In the genomic region with DNA sequence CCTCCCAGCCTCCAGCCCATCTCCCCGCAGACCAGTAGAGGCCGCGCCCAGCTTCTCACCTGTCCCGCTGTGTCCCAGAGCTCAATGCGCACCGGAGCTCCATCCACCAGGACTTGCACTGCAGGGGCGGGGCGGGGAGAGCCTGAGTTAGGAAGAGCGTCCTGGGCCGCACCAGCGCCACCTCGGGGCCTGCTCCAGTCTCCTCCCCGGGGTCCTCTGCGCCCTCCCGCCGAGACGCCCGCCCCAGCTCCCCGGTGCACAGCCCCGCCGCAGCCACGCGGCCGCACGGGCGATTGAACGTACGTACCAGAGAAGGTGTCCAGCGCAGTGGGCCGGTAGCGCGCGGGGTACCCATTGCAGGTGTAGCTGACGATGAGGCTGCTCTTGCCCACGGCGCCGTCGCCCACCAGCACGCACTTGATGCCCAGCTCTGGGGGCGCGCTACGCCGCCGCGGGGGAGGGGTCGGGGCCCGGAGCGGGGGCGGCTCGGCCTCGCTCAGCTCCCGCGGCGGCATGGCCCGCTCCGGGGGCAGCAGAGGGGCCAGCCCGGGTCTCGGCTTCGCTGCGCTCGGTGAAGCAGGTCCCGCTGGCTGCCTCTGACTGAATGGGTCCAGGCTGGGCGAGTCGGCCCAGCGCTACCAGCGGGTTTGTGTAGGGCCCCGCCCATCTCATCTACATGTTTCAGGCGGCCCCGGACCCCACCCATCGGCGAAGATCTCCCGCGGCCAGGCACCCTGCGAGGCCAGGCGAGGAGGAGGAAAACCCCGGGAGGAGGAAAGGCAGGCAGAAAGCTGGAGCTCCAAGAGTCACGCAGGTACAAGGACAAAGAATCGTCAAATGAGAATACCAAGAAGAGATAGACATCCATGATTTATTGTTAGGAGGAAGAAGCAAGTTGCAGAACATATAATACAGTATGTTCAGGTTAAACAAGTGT, we compare ENCODE assay signal across 8 cellular contexts. TPM values are rescaled to one million over a fixed set of nuclear protein-coding genes. Genes with fewer than 3 reads are reported as not detected.
A peak's percentile ranks its signal among the peaks of the same experiment; 100 is the strongest.
DNase-seq lines count a peak whose midpoint lies in the region; ATAC-seq and TF ChIP-seq lines count a peak whose summit lies in the region.

Gene RHOV (minus strand): TSS at position 610 of the 937 bp plus-strand sequence. CDS start 95 bp downstream, at position 515.

- peak; percentile 81 for DNase-seq in COR-L47 (lab: John Stamatoyannopoulos, UW)
- peak; percentile 85 for DNase-seq in RKO (ENCODE audit: low spot score)
- peak; percentile 68 for DNase-seq in activated naive CD4-positive, alpha-beta T cell treated with anti-CD3 and anti-CD28 coated beads, Interleukin-2, amount 10 ng/mL, durations not matched to agents 7 days and 5 days
- DNase-seq in heart right ventricle = peak in 1 of 2 donors; percentile 36
- peak; percentile 73 for DNase-seq in retina

- H3K27me3 Mint-ChIP-seq in IgD-negative memory B cell = no peaks in the 10 kb centered on the region
- peaks cover 71% of the 10 kb centered on the region for H3K27me3 Mint-ChIP-seq in activated naive CD4-positive, alpha-beta T cell treated with anti-CD3 and anti-CD28 coated beads, Interleukin-2, amount 10 ng/mL, durations not matched to agents 7 days and 5 days

- H3K4me1 ChIP-seq in heart right ventricle = peaks cover 0 to 13% (median 6%) of the 10 kb centered on the region in 9 donors

- TF ChIP-seq CTCF in heart right ventricle (IDR thresholded peaks at IDR 0.05) = peak in 6 of 9 donors; percentile 9 to 45 (median 34)

- H3K4me3 ChIP-seq in heart right ventricle = peak within 1 kb of the TSS; percentile 12 to 61 (median 54)

- peaks cover 3 to 10% (median 6%) of the 10 kb centered on the region in 3 donors for H3K4me1 Mint-ChIP-seq in IgD-negative memory B cell
- H3K4me1 Mint-ChIP-seq in activated naive CD4-positive, alpha-beta T cell treated with anti-CD3 and anti-CD28 coated beads, Interleukin-2, amount 10 ng/mL, durations not matched to agents 7 days and 5 days = peaks cover 18% of the 10 kb centered on the region

- H3K36me3 Mint-ChIP-seq in IgD-negative memory B cell = peaks cover 2% of the 10 kb centered on the region
- no peaks in the 10 kb centered on the region for H3K36me3 Mint-ChIP-seq in activated naive CD4-positive, alpha-beta T cell treated with anti-CD3 and anti-CD28 coated beads, Interleukin-2, amount 10 ng/mL, durations not matched to agents 7 days and 5 days

- no peaks in the 10 kb centered on the region for H3K36me3 ChIP-seq in heart right ventricle

- intact Hi-C loops in heart right ventricle (cut with DNase I) = no loop called here

- no peak within 1 kb of the TSS for H3K27ac ChIP-seq in heart right ventricle

- WGBS in heart right ventricle, 2 donors = 1% methylated on average over 69 to 78 of the region's 78 CpGs

- no peaks in the 10 kb centered on the region for H3K9me3 ChIP-seq in heart right ventricle

- peak within 1 kb of the TSS; percentile 80 to 94 (median 87) for H3K4me3 Mint-ChIP-seq in IgD-negative memory B cell
- H3K4me3 Mint-ChIP-seq in activated naive CD4-positive, alpha-beta T cell treated with anti-CD3 and anti-CD28 coated beads, Interleukin-2, amount 10 ng/mL, durations not matched to agents 7 days and 5 days = peak within 1 kb of the TSS; percentile 69

- CTCF ChIA-PET in activated naive CD4-positive, alpha-beta T cell treated with anti-CD3 and anti-CD28 coated beads, Interleukin-2, amount 10 ng/mL, durations not matched to agents 7 days and 5 days (lab: Charles Lee) = interaction anchor here (0.7 to 4.8 kb wide), 7 partner anchors 12 to 26 kb away, joined by 3 to 20 read pairs (median 4); partner anchors contain the start of gene VPS18

- peaks cover 0 to 32% (median 15%) of the 10 kb centered on the region in 7 donors for H3K27me3 ChIP-seq in heart right ventricle

- no peaks in the 10 kb centered on the region for H3K9me3 Mint-ChIP-seq in IgD-negative memory B cell
- H3K9me3 Mint-ChIP-seq in activated naive CD4-positive, alpha-beta T cell treated with anti-CD3 and anti-CD28 coated beads, Interleukin-2, amount 10 ng/mL, durations not matched to agents 7 days and 5 days = no peaks in the 10 kb centered on the region

- H3K27ac Mint-ChIP-seq in IgD-negative memory B cell = no peak within 1 kb of the TSS
- no peak within 1 kb of the TSS for H3K27ac Mint-ChIP-seq in activated naive CD4-positive, alpha-beta T cell treated with anti-CD3 and anti-CD28 coated beads, Interleukin-2, amount 10 ng/mL, durations not matched to agents 7 days and 5 days

- ATAC-seq in GM19467 (IDR thresholded peaks at IDR 0.05; ENCODE audit: unreplicated experiment) (peak; percentile 43), heart right ventricle (peak; percentile 59 to 83 (median 70)), GM21825 (IDR thresholded peaks at IDR 0.05; ENCODE audit: unreplicated experiment) (no peak)

RNA-seq across cellular contexts. Expression of gene RHOV, which starts in this region (rescaled TPM):
- not detected for polyA plus RNA-seq in IgD-negative memory B cell
- total RNA-seq in heart right ventricle = not detected
- under 1 TPM in 1 of 2 donors, not detected in 1; 0.03 TPM for polyA plus RNA-seq in heart right ventricle

Comparison
In these comparisons a context has a peak if more than half of its experiments do, and no peak if none do; other contexts are left out.
1. Peak in ATAC-seq and H3K4me3 ChIP-seq in heart right ventricle; RNA of the gene not detected or under 1 TPM.